ENCODE assay signal across 13 cellular contexts in genomic region chr10:24446739-24447138, GRCh38.
DNase-seq lines count a peak whose midpoint lies in the region; ATAC-seq, FAIRE-seq and TF ChIP-seq lines count a peak whose summit lies in the region.
"Had no signal": no experiment of that assay in that cellular context is flagged by ENCODE, and none has a peak within 500 bp of the region (broad histone marks: within the 10 kb centered on the region; RNA-seq: fewer than 3 reads in every experiment).

No MANE protein-coding gene starts in this region.

- BruUV-seq in IMR-90 (replicated peaks; lab: Mats Ljungman, UMichigan) (no TSS peak), GM12878 (replicated peaks; lab: Mats Ljungman, UMichigan) (no TSS peak)

- in situ Hi-C loops in IMR-90 (cut with MboI; ENCODE audit: low sequenced_read_pairs) (no loop called here), GM12878 (cut with MboI) (no loop called here)

- FAIRE-seq in GM12878 (lab: Jason Lieb, UNC), result no peak

- H4K91ac ChIP-seq in IMR-90 (ENCODE audit: insufficient read depth, low read depth, low read length) (peak overlapping the region; percentile 43; the same call in 1 of the 2 replicates), mesenchymal stem cell (ENCODE audit: low read length) (no peak overlapping the region)

- peak overlapping the region; percentile 80 for H3K4ac ChIP-seq in IMR-90 (ENCODE audit: low read depth, low read length)
- no peak overlapping the region for H3K4ac ChIP-seq in mesenchymal stem cell (ENCODE audit: low read depth in 1 of 2, low read length in 2 of 2)

- TF ChIP-seq CTCF in BJ (IDR thresholded peaks at IDR 0.05; ENCODE audit: insufficient read depth, low read depth, low read length), result no peak
- TF ChIP-seq CTCF in IMR-90 (conservative IDR thresholded peaks at IDR 0.05; ENCODE audit: low read depth, low read length), result no peak
- TF ChIP-seq CTCF in GM12878 (IDR thresholded peaks at IDR 0.05 in 2 of 3, conservative IDR thresholded peaks at IDR 0.05 in 1 of 3; ENCODE audit: control insufficient read depth in 2 of 3, extremely low read depth in 1 of 3, insufficient read depth in 1 of 3, low read depth in 3 of 3, low read length in 3 of 3), result no peak
- TF ChIP-seq CTCF in spleen (IDR thresholded peaks at IDR 0.05 in 8 of 11, conservative IDR thresholded peaks at IDR 0.05 in 3 of 11), result no peak

- peak overlapping the region; percentile 30; the same call in 1 of the 2 replicates for H3K27ac ChIP-seq in IMR-90 (ENCODE audit: insufficient read depth, low read length)
- no peak overlapping the region for H3K27ac ChIP-seq in GM12878 (ENCODE audit: control insufficient read depth, insufficient read depth)
- peak overlapping the region; percentile 42 for H3K27ac ChIP-seq in mesenchymal stem cell (ENCODE audit: low read length, poor library complexity, severe bottlenecking)
- H3K27ac ChIP-seq in spleen, result no peak overlapping the region
- H3K27ac ChIP-seq: hepatocyte had no signal

- H2BK20ac ChIP-seq in IMR-90 (ENCODE audit: low read depth, low read length), result peak overlapping the region; percentile 71

- CTCF ChIA-PET in BJ (lab: Yijun Ruan, JAX) (no interaction called here), IMR-90 (lab: Yijun Ruan, JAX) (no interaction called here), GM12878 (lab: Yijun Ruan, JAX) (no interaction called here)

- no peak overlapping the region; the same call in 1 of the 2 replicates for H3K9ac ChIP-seq in IMR-90 (ENCODE audit: low read depth, low read length)
- H3K9ac ChIP-seq in GM12878 (ENCODE audit: control insufficient read depth, insufficient read depth, low read length), result no peak overlapping the region
- H3K9ac ChIP-seq in mesenchymal stem cell (ENCODE audit: low read length), result peak overlapping the region; percentile 11

- peak overlapping the region in 1 of 2 experiments; percentile 54 for H2BK12ac ChIP-seq in mesenchymal stem cell (ENCODE audit: low read length in 2 of 2)

- RAD21 ChIA-PET in GM12878 (lab: Charles Lee; ENCODE audit: unreplicated experiment), result no interaction called here

- WGBS in IMR-90 (ENCODE audit: extremely low coverage in 2 of 2, insufficient read length in 1 of 2), 2 experiments, result 7% methylated on average over 4 of the region's 6 CpGs; no CpG with 5 or more reads in 1 of the 2 experiments
- WGBS in GM12878 (ENCODE audit: insufficient coverage, insufficient replicate concordance, low lambda C conversion rate, missing lambda C conversion rate), result 58% methylated on average over 6 of the region's 6 CpGs
- WGBS in mesenchymal stem cell, result 23% methylated on average over 6 of the region's 6 CpGs
- WGBS in spleen, 5 donors, result 88 to 94% (median 90%) methylated on average over 6 of the region's 6 CpGs

- H3K79me1 ChIP-seq in IMR-90 (ENCODE audit: low read depth in 1 of 2, low read length in 2 of 2) (no peaks in the 10 kb centered on the region), mesenchymal stem cell (replicated peaks; ENCODE audit: low read length, poor library complexity, severe bottlenecking) (no peaks in the 10 kb centered on the region)

- intact Hi-C loops in IMR-90 (cut with micrococcal nuclease), result no loop called here
- intact Hi-C loops in GM12878 (cut with micrococcal nuclease; ENCODE audit: unreplicated experiment), result no loop called here
- intact Hi-C loops in spleen (cut with DNase I; ENCODE audit: low total_unique reads), result no loop called here

- peak overlapping the region; percentile 37; the same call in 1 of the 2 replicates for H3K4me2 ChIP-seq in IMR-90 (ENCODE audit: low read depth, low read length)
- no peak overlapping the region for H3K4me2 ChIP-seq in GM12878 (ENCODE audit: control insufficient read depth, insufficient read depth)
- no peak overlapping the region for H3K4me2 ChIP-seq in mesenchymal stem cell (ENCODE audit: low read length, poor library complexity, severe bottlenecking)
- H3K4me2 ChIP-seq: hepatocyte had no signal

- H2AFZ ChIP-seq in IMR-90 (replicated peaks; ENCODE audit: low read length, poor library complexity), result peak overlapping the region; percentile 47
- no peak overlapping the region for H2AFZ ChIP-seq in GM12878 (ENCODE audit: control insufficient read depth, low read depth, low read length)
- H2AFZ ChIP-seq in mesenchymal stem cell (ENCODE audit: low read depth, low read length), result no peak overlapping the region
- H2AFZ ChIP-seq: hepatocyte had no signal

- peaks cover 10% of the 10 kb centered on the region; the same call in 1 of the 2 replicates for H3K9me1 ChIP-seq in IMR-90 (ENCODE audit: insufficient read depth, low read length)

- H4K5ac ChIP-seq in IMR-90 (ENCODE audit: low read depth, low read length), result no peak overlapping the region; the same call in 1 of the 2 replicates

- H2BK5ac ChIP-seq in IMR-90 (ENCODE audit: low read depth, low read length, poor library complexity, severe bottlenecking), result peak overlapping the region; percentile 91
- no peak overlapping the region for H2BK5ac ChIP-seq in mesenchymal stem cell (ENCODE audit: low read depth, low read length, poor library complexity, severe bottlenecking)

- POLR2A ChIA-PET in BJ (lab: Charles Lee), result no interaction called here
- POLR2A ChIA-PET in IMR-90 (lab: Charles Lee; ENCODE audit: unreplicated experiment), result no interaction called here
- POLR2A ChIA-PET in GM12878 (lab: Charles Lee), result no interaction called here

- H3K27me3 ChIP-seq in BJ (ENCODE audit: control insufficient read depth, insufficient read depth, low read length) (no peaks in the 10 kb centered on the region), IMR-90 (ENCODE audit: control insufficient read depth, insufficient read depth, low read length) (no peaks in the 10 kb centered on the region), GM12878 (replicated peaks in 1 of 2; ENCODE audit: control insufficient read depth in 2 of 2, insufficient read depth in 2 of 2, low read length in 1 of 2) (no peaks in the 10 kb centered on the region), mesenchymal stem cell (ENCODE audit: control insufficient read depth in 1 of 2, insufficient read depth in 1 of 2, low read length in 2 of 2) (no peaks in the 10 kb centered on the region), spleen (replicated peaks in 1 of 7) (no peaks in the 10 kb centered on the region)
- H3K27me3 ChIP-seq: hepatocyte had no signal

- H3K9me3 ChIP-seq in IMR-90 (ENCODE audit: control insufficient read depth, insufficient read depth, low read length) (no peaks in the 10 kb centered on the region), GM12878 (replicated peaks; ENCODE audit: control insufficient read depth, insufficient read depth, low read length) (no peaks in the 10 kb centered on the region), mesenchymal stem cell (ENCODE audit: control insufficient read depth, low read length) (no peaks in the 10 kb centered on the region), spleen (no peaks in the 10 kb centered on the region)

- H2BK120ac ChIP-seq in IMR-90 (ENCODE audit: low read depth, low read length) (peak overlapping the region; percentile 91), mesenchymal stem cell (ENCODE audit: low read depth, low read length) (no peak overlapping the region)

- peak overlapping the region; percentile 85 for H2AK5ac ChIP-seq in IMR-90 (ENCODE audit: low read depth, low read length)
- H2AK5ac ChIP-seq in mesenchymal stem cell (ENCODE audit: low read length, severe bottlenecking), result no peak overlapping the region

- H3K4me3 ChIP-seq in BJ (ENCODE audit: low read depth, low read length), result no peak overlapping the region
- no peak overlapping the region for H3K4me3 ChIP-seq in IMR-90 (ENCODE audit: insufficient read depth, low read depth, low read length)
- H3K4me3 ChIP-seq in GM12878, result no peak overlapping the region
- no peak overlapping the region for H3K4me3 ChIP-seq in mesenchymal stem cell (ENCODE audit: insufficient read depth in 1 of 2, low read depth in 1 of 2, low read length in 2 of 2)
- no peak overlapping the region for H3K4me3 ChIP-seq in spleen
- H3K4me3 ChIP-seq: hepatocyte had no signal

- no peak overlapping the region for H2AK9ac ChIP-seq in IMR-90 (replicated peaks; ENCODE audit: low read depth, low read length, poor library complexity)

- no peak; the same call in 1 of the 2 replicates for TF ChIP-seq POLR2A in IMR-90 (IDR thresholded peaks at IDR 0.05; ENCODE audit: low read depth, low read length)
- no peak for TF ChIP-seq POLR2A in GM12878 (IDR thresholded peaks at IDR 0.05; ENCODE audit: low read depth, low read length)
- no peak for TF ChIP-seq POLR2A in spleen (IDR thresholded peaks at IDR 0.05)

- H4K20me1 ChIP-seq in IMR-90 (ENCODE audit: insufficient read depth, low read length) (no peaks in the 10 kb centered on the region), GM12878 (ENCODE audit: control insufficient read depth, insufficient read depth) (no peaks in the 10 kb centered on the region)

- TF ChIP-seq RAD21 in IMR-90 (IDR thresholded peaks at IDR 0.05; ENCODE audit: low read length), result no peak; the same call in 1 of the 2 replicates
- TF ChIP-seq RAD21 in GM12878 (IDR thresholded peaks at IDR 0.05; ENCODE audit: insufficient read depth, low read depth, low read length), result no peak

- H3K18ac ChIP-seq in IMR-90 (ENCODE audit: low read depth, low read length) (peak overlapping the region; percentile 66; the same call in 1 of the 2 replicates), mesenchymal stem cell (ENCODE audit: low read depth in 1 of 2, low read length in 2 of 2) (no peak overlapping the region)

- no peaks in the 10 kb centered on the region for H3K79me2 ChIP-seq in GM12878 (ENCODE audit: control insufficient read depth, insufficient read depth, low read length)

- ATAC-seq in IMR-90 (ENCODE audit: low read depth) (peak; percentile 67), GM12878 (peak; percentile 54), GM18868 (IDR thresholded peaks at IDR 0.05; ENCODE audit: unreplicated experiment) (no peak), HG02678 (IDR thresholded peaks at IDR 0.05; ENCODE audit: unreplicated experiment) (no peak)
- no peak for ATAC-seq in stimulated activated naive CD8-positive, alpha-beta T cell treated with anti-CD3 and anti-CD28 coated beads, Interleukin-15, Interleukin-2, amounts not matched to agents 100 U/mL and 50 U/mL, for 24 hours
- ATAC-seq: stimulated activated naive CD8-positive, alpha-beta T cell treated with anti-CD3 and anti-CD28 coated beads, Interleukin-15, amount 100 ng/mL, for 72 hours had no signal

- H2BK15ac ChIP-seq in IMR-90 (ENCODE audit: low read depth, low read length) (peak overlapping the region; percentile 6; the same call in 2 of the 3 replicates), mesenchymal stem cell (ENCODE audit: low read depth, poor library complexity, severe bottlenecking) (no peak overlapping the region)

- H4K8ac ChIP-seq in IMR-90 (ENCODE audit: low read depth in 2 of 2, low read length in 2 of 2) (peak overlapping the region in 1 of 2 experiments; percentile 53; a peak in 1 of 4 replicates), mesenchymal stem cell (ENCODE audit: low read length) (no peak overlapping the region)

- dilution Hi-C loops in IMR-90 (cut with HindIII; ENCODE audit: low sequenced_read_pairs, unreplicated experiment), result no loop called here

- no peak for TF ChIP-seq EP300 in GM12878 (IDR thresholded peaks at IDR 0.05; ENCODE audit: borderline replicate concordance in 1 of 2, control insufficient read depth in 1 of 2, low read depth in 2 of 2, low read length in 2 of 2)

- peak overlapping the region; percentile 57; the same call in 1 of the 2 replicates for H3K23ac ChIP-seq in IMR-90 (ENCODE audit: low read depth, low read length)
- no peak overlapping the region for H3K23ac ChIP-seq in mesenchymal stem cell (ENCODE audit: low read length in 2 of 2)

- DNase-seq in BJ (ENCODE audit: low read depth) (peak; percentile 83), IMR-90 (peak; percentile 98), GM12878 (ENCODE audit: low read depth, low spot score) (no peak), mesenchymal stem cell (peak; percentile 98), spleen (no peak)
- no peak for DNase-seq in stimulated activated naive CD8-positive, alpha-beta T cell treated with anti-CD3 and anti-CD28 coated beads, Interleukin-15, Interleukin-2, amounts not matched to agents 100 U/mL and 50 U/mL, for 24 hours
- DNase-seq: CD4-positive, CD25-positive, alpha-beta regulatory T cell; MM.1S; posterior cingulate gyrus; stimulated activated naive CD8-positive, alpha-beta T cell treated with anti-CD3 and anti-CD28 coated beads, Interleukin-15, amount 100 ng/mL, for 72 hours had no signal

- SMC1A ChIA-PET in GM12878 (lab: Charles Lee; ENCODE audit: uncharacterized antibody, unreplicated experiment), result no interaction called here

- H3K4me1 ChIP-seq in IMR-90 (ENCODE audit: control insufficient read depth, insufficient read depth, low read length), result peaks cover 10% of the 10 kb centered on the region
- peaks cover 8% of the 10 kb centered on the region; the same call in 1 of the 2 replicates for H3K4me1 ChIP-seq in GM12878 (ENCODE audit: control insufficient read depth, insufficient read depth, low read length)
- H3K4me1 ChIP-seq in mesenchymal stem cell (ENCODE audit: control insufficient read depth, insufficient read depth, low read depth, low read length), result peaks cover 9% of the 10 kb centered on the region
- peaks cover 0 to 17% (median 3%) of the 10 kb centered on the region in 6 donors for H3K4me1 ChIP-seq in spleen

- H3K36me3 ChIP-seq in BJ (ENCODE audit: control insufficient read depth, insufficient read depth, low read length), result no peaks in the 10 kb centered on the region
- H3K36me3 ChIP-seq in IMR-90 (ENCODE audit: control insufficient read depth, insufficient read depth, low read length), result no peaks in the 10 kb centered on the region
- H3K36me3 ChIP-seq in GM12878 (ENCODE audit: control insufficient read depth in 2 of 2, insufficient read depth in 2 of 2, low read length in 1 of 2), result no peaks in the 10 kb centered on the region
- no peaks in the 10 kb centered on the region for H3K36me3 ChIP-seq in mesenchymal stem cell (ENCODE audit: control insufficient read depth in 1 of 2, insufficient read depth in 2 of 2, low read depth in 1 of 2, low read length in 2 of 2)
- H3K36me3 ChIP-seq in spleen, result no peaks in the 10 kb centered on the region

- 0 out of 2 replicates have a peak overlapping the region, but pooled peaks have one; percentile 13 for H3K56ac ChIP-seq in IMR-90 (ENCODE audit: extremely low read depth, insufficient read depth, low read length)

- no peak overlapping the region for H3K14ac ChIP-seq in IMR-90 (replicated peaks; ENCODE audit: low read depth, low read length)
- H3K14ac ChIP-seq in mesenchymal stem cell (ENCODE audit: low read length in 2 of 2), result no peak overlapping the region

Comparison
In these comparisons a context has a peak if more than half of its experiments do, and no peak if none do; other contexts are left out.
1. DNase-seq: peak in BJ (single experiment), IMR-90 (single experiment) and mesenchymal stem cell (single experiment); none in GM12878 (single experiment), stimulated activated naive CD8-positive, alpha-beta T cell treated with anti-CD3 and anti-CD28 coated beads, Interleukin-15, Interleukin-2, amounts not matched to agents 100 U/mL and 50 U/mL, for 24 hours (single experiment) and spleen (single experiment).
2. ATAC-seq: peak in IMR-90 (single experiment) and GM12878 (single experiment); none in stimulated activated naive CD8-positive, alpha-beta T cell treated with anti-CD3 and anti-CD28 coated beads, Interleukin-15, Interleukin-2, amounts not matched to agents 100 U/mL and 50 U/mL, for 24 hours (single experiment), GM18868 (single experiment) and HG02678 (single experiment).
3. H3K27ac ChIP-seq: peak in IMR-90 (single experiment) and mesenchymal stem cell (single experiment); none in GM12878 (single experiment) and spleen (0 of 8).